8 cellular contexts compared by ENCODE assay signal in genomic region chr5:122076669-122077450, GRCh38. TPM values are rescaled to one million over a fixed set of nuclear protein-coding genes. Genes with fewer than 3 reads are reported as not detected.
DNase-seq lines count a peak whose midpoint lies in the region; ATAC-seq, FAIRE-seq and TF ChIP-seq lines count a peak whose summit lies in the region.

No MANE protein-coding gene starts in this region.

- no peaks in the 10 kb centered on the region for H3K9me3 Mint-ChIP-seq in astrocyte (ENCODE audit: unreplicated experiment)

- H3K4me3 ChIP-seq in ACC112 (ENCODE audit: low read depth, low read length) (peak overlapping the region; percentile 96), astrocyte (ENCODE audit: insufficient read depth, low read depth, low read length) (peak overlapping the region; percentile 94)

- H3K36me3 ChIP-seq in ACC112 (ENCODE audit: insufficient read depth, low read length) (peaks cover 33% of the 10 kb centered on the region), astrocyte (ENCODE audit: insufficient read depth, low read length) (peaks cover 34% of the 10 kb centered on the region)

- intact Hi-C loops in posterior vena cava (cut with DNase I): loop anchor here (5.0 to 10.0 kb wide), 2 partner anchors 80 to 112 kb away; partner anchors contain the start of gene SRFBP1 (in 1 of the 2)

- H3K9ac ChIP-seq in astrocyte (ENCODE audit: low read length): peak overlapping the region; percentile 99

- H3K4me1 Mint-ChIP-seq in astrocyte (ENCODE audit: low read depth, unreplicated experiment): peaks cover 44% of the 10 kb centered on the region

- peak overlapping the region; percentile 94 for H3K4me2 ChIP-seq in astrocyte (ENCODE audit: low read length)

- H3K27me3 Mint-ChIP-seq in astrocyte (ENCODE audit: low read depth, unreplicated experiment): no peaks in the 10 kb centered on the region

- H3K27ac ChIP-seq in ACC112 (ENCODE audit: low read depth, low read length) (peak overlapping the region; percentile 88), astrocyte (ENCODE audit: low read depth, low read length) (peak overlapping the region; percentile 98)

- H3K4me3 Mint-ChIP-seq in astrocyte (ENCODE audit: unreplicated experiment): peak overlapping the region; percentile 100

- H4K20me1 ChIP-seq in astrocyte (ENCODE audit: insufficient read depth, low read length): peaks cover 45% of the 10 kb centered on the region

- H3K4me1 ChIP-seq in ACC112 (ENCODE audit: control insufficient read depth, insufficient read depth, low read length, unreplicated experiment) (peaks cover 50% of the 10 kb centered on the region), astrocyte (ENCODE audit: insufficient read depth, low read length) (peaks cover 37% of the 10 kb centered on the region)

- TF ChIP-seq CTCF in GM12874 (IDR thresholded peaks at IDR 0.05; ENCODE audit: insufficient read depth, low read depth, low read length) (peak; percentile 77), astrocyte (IDR thresholded peaks at IDR 0.05; ENCODE audit: insufficient read depth, low read depth, low read length) (peak; percentile 85)

- H3K9me3 ChIP-seq in astrocyte (ENCODE audit: insufficient read depth, low read depth, low read length): no peaks in the 10 kb centered on the region

- H3K36me3 Mint-ChIP-seq in astrocyte (ENCODE audit: low read depth, unreplicated experiment): peaks cover 25% of the 10 kb centered on the region

- peak overlapping the region; percentile 100 for H3K27ac Mint-ChIP-seq in astrocyte (ENCODE audit: unreplicated experiment)

- ATAC-seq in HG03442 (IDR thresholded peaks at IDR 0.05; ENCODE audit: unreplicated experiment) (peak; percentile 44), HG03280 (IDR thresholded peaks at IDR 0.05; ENCODE audit: unreplicated experiment) (no peak)

- DNase-seq in OCI-M2 (lab: John Stamatoyannopoulos, UW; ENCODE audit: unreplicated experiment) (peak; percentile 8), astrocyte (ENCODE audit: low read depth) (peak; percentile 67), hepatic stellate cell (ENCODE audit: low spot score) (peak; percentile 52), posterior vena cava (ENCODE audit: low spot score) (peak; percentile 94)

- no peak for FAIRE-seq in astrocyte (lab: Jason Lieb, UNC)

- peak overlapping the region; percentile 79 for H2AFZ ChIP-seq in ACC112 (ENCODE audit: low read length, unreplicated experiment)
- peak overlapping the region; percentile 45 for H2AFZ ChIP-seq in astrocyte (ENCODE audit: low read depth, low read length)

- H3K27me3 ChIP-seq in ACC112 (ENCODE audit: insufficient read depth, low read length) (no peaks in the 10 kb centered on the region), astrocyte (ENCODE audit: insufficient read depth, low read length) (no peaks in the 10 kb centered on the region)

- peaks cover 53% of the 10 kb centered on the region for H3K79me2 ChIP-seq in ACC112 (ENCODE audit: control insufficient read depth, insufficient read depth, low read length, unreplicated experiment)
- peaks cover 61% of the 10 kb centered on the region for H3K79me2 ChIP-seq in astrocyte (ENCODE audit: insufficient read depth, low read length)

RNA-seq across cellular contexts. Expression of gene LOX, which starts 1.2 kb away (rescaled TPM):
- total RNA-seq in astrocyte (1,150 and 1,249 TPM in 2 replicates), posterior vena cava (10 to 100 TPM; 58.6 to 98.8 TPM)

RNA-seq across cellular contexts. Expression of gene ZNF474, which starts 52.5 kb away (rescaled TPM):
- total RNA-seq in astrocyte (0.38 and 0.45 TPM in 2 replicates), posterior vena cava (under 1 TPM in 1 of 2 donors, not detected in 1; 0.38 TPM)

Comparison
In these comparisons a context has a peak if more than half of its experiments do, and no peak if none do; other contexts are left out.
1. DNase-seq: peak in every context shown above with its lines; median percentile 94 in posterior vena cava; 67 in astrocyte; 52 in hepatic stellate cell; 8 in OCI-M2.
2. RNA of gene LOX, which starts 1.2 kb away (total RNA-seq): 1,150 to 1,249 TPM in astrocyte; 58.6 to 98.8 TPM in posterior vena cava; every median in the first group is over 10 times any median in the second.